In genomic region chr6:112113918-112114317, GRCh38 we compare ENCODE assay signal across 25 cellular contexts.
"Had no signal": no experiment of that assay in that cellular context is flagged by ENCODE, and none has a peak within 500 bp of the region (broad histone marks: within the 10 kb centered on the region; RNA-seq: fewer than 3 reads in every experiment).

No MANE protein-coding gene starts in this region.

- H3K4me1 Mint-ChIP-seq: memory B cell, naive B cell had no signal

- H3K27me3 ChIP-seq: esophagus muscularis mucosa, foreskin keratinocyte, gastroesophageal sphincter, heart left ventricle, hepatocyte, left lung, suprapubic skin, transverse colon, upper lobe of right lung, uterus had no signal

- H3K36me3 ChIP-seq: prostate gland, uterus had no signal

- ATAC-seq: foreskin keratinocyte; gastroesophageal sphincter; left lung; lower lobe of right lung; natural killer cell treated with Interleukin-12 subunit alpha and Interleukin-12 subunit beta and Interleukin-15 and Interleukin-18, amount 100 ng/mL, for 72 hours; right cardiac atrium; stimulated activated naive B cell treated with anti-CD40 and anti-IgM and Interleukin-4, amounts not matched to agents 10 μg/mL and 1 μg/mL and 100 μg/mL, for 72 hours; upper lobe of right lung had no signal

- DNase-seq: dermis blood vessel endothelial cell; effector memory CD4-positive, alpha-beta T cell; foreskin keratinocyte; heart left ventricle; kidney; left lung; lower lobe of right lung; naive B cell; right cardiac atrium; stimulated activated CD4-positive, alpha-beta T cell treated with anti-CD3 and anti-CD28 coated beads, Interleukin-15, amount 100 ng/mL, for 24 hours; stimulated activated CD4-positive, alpha-beta T cell treated with anti-CD3 and anti-CD28 coated beads, Interleukin-2, amount 100 ng/mL, for 48 hours; stimulated activated naive B cell treated with anti-CD40 and anti-IgM and Interleukin-4, amounts not matched to agents 10 μg/mL and 1 μg/mL and 100 μg/mL, for 72 hours; transverse colon; upper lobe of right lung; uterus had no signal

- H2AFZ ChIP-seq: hepatocyte had no signal

- H3K27ac Mint-ChIP-seq: memory B cell; natural killer cell treated with Interleukin-12 subunit alpha and Interleukin-12 subunit beta and Interleukin-15 and Interleukin-18, amount 100 ng/mL, for 72 hours; stimulated activated naive B cell treated with anti-CD40 and anti-IgM and Interleukin-4, amounts not matched to agents 10 μg/mL and 1 μg/mL and 100 μg/mL, for 72 hours; stimulated activated naive CD8-positive, alpha-beta T cell treated with anti-CD3 and anti-CD28 coated beads, Interleukin-15, Interleukin-2, amounts not matched to agents 100 ng/mL and 50 ng/mL, for 24 hours had no signal

- H3K9me3 Mint-ChIP-seq: memory B cell; naive B cell; natural killer cell treated with Interleukin-12 subunit alpha and Interleukin-12 subunit beta and Interleukin-15 and Interleukin-18, amount 100 ng/mL, for 72 hours; stimulated activated naive B cell treated with anti-CD40 and anti-IgM and Interleukin-4, amounts not matched to agents 10 μg/mL and 1 μg/mL and 100 μg/mL, for 72 hours; stimulated activated naive CD8-positive, alpha-beta T cell treated with anti-CD3 and anti-CD28 coated beads, Interleukin-15, Interleukin-2, amounts not matched to agents 100 ng/mL and 50 ng/mL, for 24 hours had no signal

- H3K27ac ChIP-seq: coronary artery, esophagus muscularis mucosa, foreskin keratinocyte, hepatocyte, left lung, lower lobe of right lung, prostate gland, skin epidermis, suprapubic skin, transverse colon, upper lobe of right lung, uterus had no signal

- H3K4me3 ChIP-seq: coronary artery, esophagus muscularis mucosa, gastroesophageal sphincter, heart left ventricle, hepatocyte, left lung, lower lobe of right lung, prostate gland, skin epidermis, suprapubic skin, transverse colon, upper lobe of right lung, uterus had no signal

- H3K4me1 ChIP-seq: left lung, lower lobe of right lung, prostate gland, suprapubic skin, transverse colon, upper lobe of right lung, uterus had no signal

- H3K9me3 ChIP-seq: esophagus muscularis mucosa, gastroesophageal sphincter, heart left ventricle, left lung, lower lobe of right lung, prostate gland, suprapubic skin, transverse colon, upper lobe of right lung, uterus had no signal

- H3K79me2 ChIP-seq: hepatocyte had no signal

- H3K4me2 ChIP-seq: hepatocyte had no signal

- H3K4me3 Mint-ChIP-seq: memory B cell; naive B cell; natural killer cell treated with Interleukin-12 subunit alpha and Interleukin-12 subunit beta and Interleukin-15 and Interleukin-18, amount 100 ng/mL, for 72 hours; stimulated activated naive B cell treated with anti-CD40 and anti-IgM and Interleukin-4, amounts not matched to agents 10 μg/mL and 1 μg/mL and 100 μg/mL, for 72 hours; stimulated activated naive CD8-positive, alpha-beta T cell treated with anti-CD3 and anti-CD28 coated beads, Interleukin-15, Interleukin-2, amounts not matched to agents 100 ng/mL and 50 ng/mL, for 24 hours had no signal

- H3K36me3 Mint-ChIP-seq: memory B cell; naive B cell; natural killer cell treated with Interleukin-12 subunit alpha and Interleukin-12 subunit beta and Interleukin-15 and Interleukin-18, amount 100 ng/mL, for 72 hours; stimulated activated naive B cell treated with anti-CD40 and anti-IgM and Interleukin-4, amounts not matched to agents 10 μg/mL and 1 μg/mL and 100 μg/mL, for 72 hours had no signal
